20 cellular contexts compared by ENCODE assay signal in the genomic region with DNA sequence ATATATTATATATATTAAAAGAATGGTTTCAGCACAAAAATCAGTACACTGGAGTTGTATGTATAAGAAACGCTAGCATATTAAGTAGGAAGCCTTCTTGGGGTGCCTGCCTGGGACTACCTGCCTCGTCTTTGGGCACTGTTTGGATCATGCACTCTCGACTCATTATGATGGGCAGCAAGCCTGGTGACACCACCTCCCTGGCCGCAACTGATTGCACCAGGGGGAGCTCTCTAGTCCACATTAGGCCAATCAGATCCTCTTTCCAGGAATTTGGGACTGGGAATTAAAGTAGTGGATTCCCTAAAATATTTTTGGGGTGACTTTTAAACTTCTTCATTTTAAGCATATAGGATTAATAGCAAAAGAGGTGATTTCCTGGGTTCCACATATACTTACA. TPM values are rescaled to one million over a fixed set of nuclear protein-coding genes. Genes with fewer than 3 reads are reported as not detected.
DNase-seq lines count a peak whose midpoint lies in the region; ATAC-seq and TF ChIP-seq lines count a peak whose summit lies in the region.
"Had no signal": no experiment of that assay in that cellular context is flagged by ENCODE, and none has a peak within 500 bp of the region (broad histone marks: within the 10 kb centered on the region; RNA-seq: fewer than 3 reads in every experiment).

No MANE protein-coding gene starts in this region.

- H3K36me3 ChIP-seq in SJCRH30 (no peaks in the 10 kb centered on the region), body of pancreas (replicated peaks in 1 of 2; ENCODE audit: insufficient read depth in 1 of 2, low read depth in 2 of 2) (no peaks in the 10 kb centered on the region)
- H3K36me3 ChIP-seq: spleen, transverse colon had no signal

- no peaks in the 10 kb centered on the region for H3K79me2 ChIP-seq in H9 (ENCODE audit: insufficient read depth, low read length)

- no peak overlapping the region for H3K4ac ChIP-seq in H9 (ENCODE audit: low read depth, low read length)

- peaks cover 5 to 6% of the 10 kb centered on the region in 2 experiments for H3K4me1 Mint-ChIP-seq in H9
- H3K4me1 Mint-ChIP-seq: activated B cell treated with CpG ODN at 0.5 μM for 24 hours; CD14-positive monocyte; stimulated activated memory B cell treated with anti-CD40 and anti-IgM and Interleukin-4, amounts not matched to agents 10 μg/mL and 1 μg/mL and 100 μg/mL, for 72 hours had no signal

- H4K20me1 ChIP-seq in H9 (ENCODE audit: control insufficient read depth, insufficient read depth, insufficient read length), result no peaks in the 10 kb centered on the region

- H4K8ac ChIP-seq in H9 (replicated peaks; ENCODE audit: insufficient read length, low read depth, low read length), result no peak overlapping the region

- DNase-seq in NCI-H146 (lab: John Stamatoyannopoulos, UW), result peak; percentile 16
- DNase-seq in NCI-H146 treated with DMSO at 0.1 percent for 48 hours (lab: John Stamatoyannopoulos, UW; ENCODE audit: unreplicated experiment), result no peak
- peak; percentile 65 for DNase-seq in H9
- peak; percentile 34 to 60 for DNase-seq in SJCRH30
- peak; percentile 29 for DNase-seq in iPS-NIHi11 (ENCODE audit: low spot score)
- DNase-seq in activated effector memory CD4-positive, alpha-beta T cell treated with anti-CD3 and anti-CD28 coated beads, Interleukin-2, amount 50 U/mL, for 16 hours, result no peak
- DNase-seq in body of pancreas, result no peak
- DNase-seq in ecto neural progenitor cell (ENCODE audit: low spot score), result no peak
- DNase-seq: activated B cell treated with CpG ODN at 0.5 μM for 24 hours; naive thymus-derived CD4-positive, alpha-beta T cell; NCI-H187; PC-9; spleen; transverse colon had no signal

- ATAC-seq in body of pancreas, result no peak
- ATAC-seq: naive thymus-derived CD4-positive, alpha-beta T cell; stimulated activated memory B cell treated with anti-CD40 and anti-IgM and Interleukin-4, amounts not matched to agents 10 μg/mL and 1 μg/mL and 100 μg/mL, for 72 hours had no signal

- H2BK5ac ChIP-seq in H9 (ENCODE audit: insufficient read length, low read length), result no peak overlapping the region

- H3K27me3 ChIP-seq in H9 (ENCODE audit: insufficient read depth, low read length) (no peaks in the 10 kb centered on the region), SJCRH30 (no peaks in the 10 kb centered on the region), body of pancreas (no peaks in the 10 kb centered on the region)
- H3K27me3 ChIP-seq: spleen, transverse colon had no signal

- no peak overlapping the region for H3T11ph ChIP-seq in H9 (ENCODE audit: low read length)

- no peak overlapping the region for H3K4me2 ChIP-seq in H9 (ENCODE audit: insufficient read depth, insufficient read length, low read length)
- H3K4me2 ChIP-seq: KMS-11, PC-9 had no signal

- H3K14ac ChIP-seq in H9 (ENCODE audit: insufficient read depth, low read length), result no peak overlapping the region

- H3K4me1 ChIP-seq in H9 (ENCODE audit: insufficient read depth, low read length) (0 out of 2 replicates have a peak, but pooled peaks cover 1% of the 10 kb centered on the region), SJCRH30 (no peaks in the 10 kb centered on the region), body of pancreas (no peaks in the 10 kb centered on the region)
- H3K4me1 ChIP-seq: spleen, transverse colon had no signal

- WGBS in H9 (ENCODE audit: extremely low coverage, insufficient read length, low lambda C conversion rate), result no CpG with 5 or more reads among the region's 4 CpGs
- 89 to 90% methylated on average over 4 of the region's 4 CpGs for WGBS in body of pancreas, 2 donors

- no peak overlapping the region for H4K5ac ChIP-seq in H9 (ENCODE audit: insufficient read length, low read depth, low read length)

- H3K4me3 ChIP-seq in SJCRH30, result no peak overlapping the region
- no peak overlapping the region for H3K4me3 ChIP-seq in body of pancreas
- H3K4me3 ChIP-seq: PC-9, spleen, transverse colon had no signal

- no peak overlapping the region for H2BK15ac ChIP-seq in H9 (ENCODE audit: low read depth, low read length)

- no peak overlapping the region for H2BK12ac ChIP-seq in H9 (ENCODE audit: insufficient read length, low read depth, low read length)

- H3K18ac ChIP-seq in H9 (ENCODE audit: insufficient read length, low read depth, low read length), result no peak overlapping the region

- no peak for TF ChIP-seq POLR2A in body of pancreas (IDR thresholded peaks at IDR 0.05)

- H3K4me3 Mint-ChIP-seq in H9, result no peak overlapping the region
- H3K4me3 Mint-ChIP-seq: activated B cell treated with CpG ODN at 0.5 μM for 24 hours; CD14-positive monocyte; naive thymus-derived CD4-positive, alpha-beta T cell; stimulated activated memory B cell treated with anti-CD40 and anti-IgM and Interleukin-4, amounts not matched to agents 10 μg/mL and 1 μg/mL and 100 μg/mL, for 72 hours had no signal

- H3K56ac ChIP-seq in H9 (ENCODE audit: insufficient read length, low read depth, low read length), result no peak overlapping the region

- H3K27ac ChIP-seq in H9 (ENCODE audit: insufficient read length, low read depth, low read length), result no peak overlapping the region
- H3K27ac ChIP-seq in SJCRH30, result no peak overlapping the region
- H3K27ac ChIP-seq in body of pancreas, result no peak overlapping the region
- H3K27ac ChIP-seq: KMS-11, PC-9, spleen, transverse colon had no signal

- no peaks in the 10 kb centered on the region for H3K79me1 ChIP-seq in H9 (ENCODE audit: insufficient read depth, low read depth, low read length, poor library complexity, severe bottlenecking)

- TF ChIP-seq CTCF in H9 (conservative IDR thresholded peaks at IDR 0.05), result peak; percentile 44; the same call in 2 of the 3 replicates
- no peak for TF ChIP-seq CTCF in body of pancreas (IDR thresholded peaks at IDR 0.05)

- intact Hi-C loops in body of pancreas (cut with DNase I), result no loop called here

- no peak overlapping the region for H3K9ac ChIP-seq in H9 (ENCODE audit: extremely low read depth, insufficient read length, low read length)
- H3K9ac ChIP-seq: KMS-11 had no signal

- no peaks in the 10 kb centered on the region for H3K9me3 ChIP-seq in H9 (ENCODE audit: control insufficient read depth, low read depth, low read length)
- no peaks in the 10 kb centered on the region for H3K9me3 ChIP-seq in SJCRH30 (replicated peaks)
- no peaks in the 10 kb centered on the region for H3K9me3 ChIP-seq in body of pancreas
- H3K9me3 ChIP-seq: spleen, transverse colon had no signal

- no peaks in the 10 kb centered on the region for H3K36me3 Mint-ChIP-seq in H9 (ENCODE audit: insufficient read depth in 1 of 3, low read depth in 3 of 3)
- H3K36me3 Mint-ChIP-seq: CD14-positive monocyte; naive thymus-derived CD4-positive, alpha-beta T cell; stimulated activated memory B cell treated with anti-CD40 and anti-IgM and Interleukin-4, amounts not matched to agents 10 μg/mL and 1 μg/mL and 100 μg/mL, for 72 hours had no signal

- no peaks in the 10 kb centered on the region for H3K9me3 Mint-ChIP-seq in H9
- H3K9me3 Mint-ChIP-seq: activated B cell treated with CpG ODN at 0.5 μM for 24 hours; stimulated activated memory B cell treated with anti-CD40 and anti-IgM and Interleukin-4, amounts not matched to agents 10 μg/mL and 1 μg/mL and 100 μg/mL, for 72 hours had no signal

- H3K23ac ChIP-seq in H9 (ENCODE audit: insufficient read length, low read depth, low read length), result no peak overlapping the region

- no peak overlapping the region for H3K27ac Mint-ChIP-seq in H9
- H3K27ac Mint-ChIP-seq: activated B cell treated with CpG ODN at 0.5 μM for 24 hours; CD14-positive monocyte; naive thymus-derived CD4-positive, alpha-beta T cell; progenitor cell of endocrine pancreas; stimulated activated memory B cell treated with anti-CD40 and anti-IgM and Interleukin-4, amounts not matched to agents 10 μg/mL and 1 μg/mL and 100 μg/mL, for 72 hours had no signal

- H3K27me3 Mint-ChIP-seq in H9 (ENCODE audit: low read depth), result no peaks in the 10 kb centered on the region
- H3K27me3 Mint-ChIP-seq: activated B cell treated with CpG ODN at 0.5 μM for 24 hours; progenitor cell of endocrine pancreas; stimulated activated memory B cell treated with anti-CD40 and anti-IgM and Interleukin-4, amounts not matched to agents 10 μg/mL and 1 μg/mL and 100 μg/mL, for 72 hours had no signal

- no peak overlapping the region for H4K91ac ChIP-seq in H9 (ENCODE audit: insufficient read length, low read depth, low read length)

- no peak overlapping the region for H2BK120ac ChIP-seq in H9 (ENCODE audit: low read depth, low read length, poor library complexity, severe bottlenecking)

- H2BK20ac ChIP-seq in H9 (ENCODE audit: low read depth, low read length, poor library complexity, severe bottlenecking), result no peak overlapping the region

- H2AFZ ChIP-seq in H9 (ENCODE audit: low read length), result no peak overlapping the region
- H2AFZ ChIP-seq: PC-9 had no signal

- no peaks in the 10 kb centered on the region for H3K23me2 ChIP-seq in H9 (ENCODE audit: insufficient read length, low read depth, low read length, poor library complexity, severe bottlenecking)

- H2AK5ac ChIP-seq in H9 (ENCODE audit: insufficient read length, low read length), result no peak overlapping the region

RNA-seq across cellular contexts. Expression of gene RGCC, which starts 56.0 kb away (rescaled TPM):
- total RNA-seq in H9 (2021) (0.46 TPM in 1 of 2 replicates, not detected in the other), body of pancreas (100 to 1,000 TPM in 1 of 2 donors, 10 to 100 TPM in 1; 66.3 to 112 TPM)
- total RNA-seq in SJCRH30 (2014; rRNA removed; shearing (Covaris generic)), result not detected in 2 replicates
- total RNA-seq: A172, chondrocyte, progenitor cell of endocrine pancreas had no signal

Comparison
In these comparisons a context has a peak if more than half of its experiments do, and no peak if none do; other contexts are left out.
1. DNase-seq: peak in NCI-H146 (single experiment), H9 (single experiment), SJCRH30 (2 of 2) and iPS-NIHi11 (single experiment); none in NCI-H146 treated with DMSO at 0.1 percent for 48 hours (single experiment), activated effector memory CD4-positive, alpha-beta T cell treated with anti-CD3 and anti-CD28 coated beads, Interleukin-2, amount 50 U/mL, for 16 hours (single experiment), body of pancreas (0 of 4) and ecto neural progenitor cell (single experiment).
2. RNA of gene RGCC, which starts 56.0 kb away (total RNA-seq): 66.3 to 112 TPM in body of pancreas; 0.46 TPM in H9 and not detected in SJCRH30; every median in the first group is over 10 times any median in the second.